ENCODE assay signal across 8 cellular contexts in the genomic region with DNA sequence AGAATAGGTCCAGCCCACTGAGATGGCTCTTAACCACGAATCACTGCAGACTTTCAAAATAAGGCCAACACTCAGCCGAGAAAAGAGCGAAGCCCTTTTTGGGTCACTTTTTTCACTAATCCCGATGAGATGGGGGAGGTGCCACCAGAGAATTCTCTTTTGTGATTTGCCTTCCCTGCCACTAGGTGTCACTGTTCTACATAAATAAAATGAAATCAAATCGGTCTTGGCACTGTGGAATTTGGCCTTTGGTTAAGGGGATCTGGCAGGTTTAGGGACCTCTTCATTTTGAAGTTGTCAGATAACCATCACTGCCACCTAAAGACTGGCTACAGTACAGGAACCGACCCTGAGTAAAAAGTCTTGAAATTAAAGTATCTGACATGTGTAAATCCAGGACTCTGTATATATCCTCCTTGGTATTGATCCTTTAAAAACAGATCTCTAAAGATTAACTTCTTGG.
DNase-seq lines count a peak whose midpoint lies in the region; ATAC-seq and TF ChIP-seq lines count a peak whose summit lies in the region.

No MANE protein-coding gene starts in this region.

- intact Hi-C loops in psoas muscle (cut with DNase I): loop anchor here in 1 of 2 donors (10.0 kb wide), 1 partner anchor 1266 kb away; no protein-coding TSS in a partner anchor

- H3K4me1 ChIP-seq in psoas muscle: no peaks in the 10 kb centered on the region

- no peak for ATAC-seq in psoas muscle
- ATAC-seq in HG03196 (IDR thresholded peaks at IDR 0.05; ENCODE audit: unreplicated experiment): no peak
- ATAC-seq in HG03457 (IDR thresholded peaks at IDR 0.05; ENCODE audit: unreplicated experiment): no peak

- H3K27ac ChIP-seq in psoas muscle: no peak overlapping the region

- peak; percentile 62 for TF ChIP-seq CTCF in psoas muscle (IDR thresholded peaks at IDR 0.05)

- no peak overlapping the region for H3K4me3 Mint-ChIP-seq in activated T-cell treated with anti-CD3 and anti-CD28 coated beads, Interleukin-2, amount 50 U/mL, for 24 hours

- peaks cover 0 to 3% (median 0%) of the 10 kb centered on the region in 3 donors for H3K27me3 ChIP-seq in psoas muscle (ENCODE audit: insufficient read depth in 3 of 3, low read length in 2 of 3)

- H3K4me3 ChIP-seq in psoas muscle: no peak overlapping the region

- H3K36me3 ChIP-seq in psoas muscle (ENCODE audit: insufficient read depth in 1 of 2, low read depth in 1 of 2): no peaks in the 10 kb centered on the region

- no peaks in the 10 kb centered on the region for H3K36me3 Mint-ChIP-seq in activated T-cell treated with anti-CD3 and anti-CD28 coated beads, Interleukin-2, amount 50 U/mL, for 24 hours (ENCODE audit: low read depth)

- no peaks in the 10 kb centered on the region for H3K9me3 Mint-ChIP-seq in activated T-cell treated with anti-CD3 and anti-CD28 coated beads, Interleukin-2, amount 50 U/mL, for 24 hours

- no peak overlapping the region for H3K27ac Mint-ChIP-seq in activated T-cell treated with anti-CD3 and anti-CD28 coated beads, Interleukin-2, amount 50 U/mL, for 24 hours

- WGBS in psoas muscle, 3 donors: 4 to 6% (median 5%) methylated on average over 6 of the region's 6 CpGs

- DNase-seq in DMS153 treated with DMSO at 0.1 percent for 48 hours (lab: John Stamatoyannopoulos, UW; ENCODE audit: unreplicated experiment): peak; percentile 62
- peak in 40 of 76 experiments; percentile 2 to 68 (median 30) for DNase-seq in HUDEP-2 (lab: John Stamatoyannopoulos, UW; ENCODE audit: unreplicated experiment in 76 of 76)
- DNase-seq in NCI-H82 (lab: John Stamatoyannopoulos, UW): peak; percentile 88
- peak; percentile 31 for DNase-seq in activated T-cell treated with anti-CD3 and anti-CD28 coated beads, Interleukin-2, amount 50 U/mL, for 24 hours
- peak; percentile 14 for DNase-seq in glomerular endothelial cell (ENCODE audit: extremely low read depth, low read depth, low spot score)
- no peak for DNase-seq in psoas muscle

- no peaks in the 10 kb centered on the region for H3K9me3 ChIP-seq in psoas muscle

- H3K27me3 Mint-ChIP-seq in activated T-cell treated with anti-CD3 and anti-CD28 coated beads, Interleukin-2, amount 50 U/mL, for 24 hours: peaks cover 31% of the 10 kb centered on the region

- peaks cover 4% of the 10 kb centered on the region for H3K4me1 Mint-ChIP-seq in activated T-cell treated with anti-CD3 and anti-CD28 coated beads, Interleukin-2, amount 50 U/mL, for 24 hours (ENCODE audit: low read depth)

Comparison
In these comparisons a context has a peak if more than half of its experiments do, and no peak if none do; other contexts are left out.
1. DNase-seq: peak in DMS153 treated with DMSO at 0.1 percent for 48 hours (single experiment), HUDEP-2 (40 of 76), NCI-H82 (single experiment), activated T-cell treated with anti-CD3 and anti-CD28 coated beads, Interleukin-2, amount 50 U/mL, for 24 hours (single experiment) and glomerular endothelial cell (single experiment); none in psoas muscle (0 of 2).